ENCODE assay signal across 22 cellular contexts in genomic region chr1:3762873-3763228, GRCh38. TPM values are rescaled to one million over a fixed set of nuclear protein-coding genes. Genes with fewer than 3 reads are reported as not detected.
DNase-seq lines count a peak whose midpoint lies in the region; ATAC-seq, FAIRE-seq and TF ChIP-seq lines count a peak whose summit lies in the region.
"Had no signal": no experiment of that assay in that cellular context is flagged by ENCODE, and none has a peak within 500 bp of the region (broad histone marks: within the 10 kb centered on the region; RNA-seq: fewer than 3 reads in every experiment).

No MANE protein-coding gene starts in this region.

- no peak overlapping the region for H3K27ac Mint-ChIP-seq in stimulated activated naive CD8-positive, alpha-beta T cell treated with anti-CD3 and anti-CD28 coated beads, Interleukin-15, amount 100 ng/mL, for 72 hours
- H3K27ac Mint-ChIP-seq: CD8-positive, alpha-beta T cell had no signal

- H4K8ac ChIP-seq in H1 (ENCODE audit: extremely low read depth, insufficient read depth, low read length) = peak overlapping the region; percentile 68

- H2BK12ac ChIP-seq in H1 (ENCODE audit: low read depth, low read length) = no peak overlapping the region

- H3K27me3 ChIP-seq in H1 (replicated peaks in 1 of 4; ENCODE audit: control insufficient read depth in 3 of 4, extremely low read depth in 1 of 4, insufficient read depth in 3 of 4, low read length in 3 of 4) (peaks cover 0 to 2% (median 0%) of the 10 kb centered on the region in 4 experiments; a peak in 2 of 7 replicates), osteoblast (ENCODE audit: insufficient read depth, low read length) (peaks cover 9% of the 10 kb centered on the region)

- H4K20me1 ChIP-seq in H1 (replicated peaks in 1 of 2; ENCODE audit: control insufficient read depth in 1 of 2, insufficient read depth in 2 of 2, low read length in 2 of 2) (no peaks in the 10 kb centered on the region), osteoblast (ENCODE audit: insufficient read depth, low read length) (no peaks in the 10 kb centered on the region)
- H4K20me1 ChIP-seq: BLaER1 treated with 17β-estradiol and CSF1 and Interleukin-3, amounts not matched to agents 10 nM and 100 nM had no signal

- H2BK15ac ChIP-seq in H1 (ENCODE audit: low read length) = no peak overlapping the region

- no peak overlapping the region for H4K5ac ChIP-seq in H1 (ENCODE audit: insufficient read length, low read depth, low read length)

- no peak overlapping the region for H2AFZ ChIP-seq in H1 (ENCODE audit: low read length)
- H2AFZ ChIP-seq in osteoblast (ENCODE audit: low read length) = no peak overlapping the region

- peaks cover 3 to 7% of the 10 kb centered on the region in 2 experiments; a peak in 1 of 4 replicates for H3K9me3 ChIP-seq in H1 (ENCODE audit: insufficient read depth in 2 of 2, low read depth in 1 of 2, low read length in 1 of 2)
- no peaks in the 10 kb centered on the region for H3K9me3 ChIP-seq in osteoblast (ENCODE audit: low read depth, low read length)

- no peak overlapping the region for H3K4me3 ChIP-seq in H1 (ENCODE audit: extremely low read depth in 1 of 4, insufficient read depth in 2 of 4, low read depth in 3 of 4, low read length in 4 of 4)
- no peak overlapping the region for H3K4me3 ChIP-seq in osteoblast (ENCODE audit: insufficient read depth, low read length)
- H3K4me3 ChIP-seq: BLaER1 treated with 17β-estradiol and CSF1 and Interleukin-3, amounts not matched to agents 10 nM and 100 nM; GM12878; HAP-1; K562 had no signal

- CTCF ChIA-PET in H1 (lab: Charles Lee; ENCODE audit: partially characterized antibody) = no interaction called here

- DNase-seq in stimulated activated naive CD8-positive, alpha-beta T cell treated with anti-CD3 and anti-CD28 coated beads, Interleukin-15, amount 100 ng/mL, for 72 hours = no peak
- DNase-seq in stimulated activated naive CD8-positive, alpha-beta T cell treated with anti-CD3 and anti-CD28 coated beads, Interleukin-15, Interleukin-2, amounts not matched to agents 100 U/mL and 50 U/mL, for 24 hours = no peak
- DNase-seq in H1 (ENCODE audit: low read depth in 1 of 2, low spot score in 2 of 2) = no peak
- DNase-seq in osteoblast (ENCODE audit: insufficient read length, low spot score, missing footprints) = peak; percentile 61
- DNase-seq in GM13977 (ENCODE audit: low spot score) = no peak
- no peak for DNase-seq in activated effector memory CD4-positive, alpha-beta T cell treated with Interleukin-2 at 50 U/mL for 16 hours
- DNase-seq in NCI-H128 (lab: John Stamatoyannopoulos, UW; ENCODE audit: unreplicated experiment) = no peak
- DNase-seq: 8988T; Calu3; CD8-positive, alpha-beta T cell; DMS79 treated with DMSO at 0.1 percent for 48 hours; GOT3 had no signal

- TF ChIP-seq POLR2A in H1 (IDR thresholded peaks at IDR 0.05; ENCODE audit: control extremely low read depth in 1 of 2, low read depth in 2 of 2, low read length in 2 of 2) = no peak

- H2AK5ac ChIP-seq in H1 (ENCODE audit: low read depth, low read length) = no peak overlapping the region

- H3K79me1 ChIP-seq in H1 (ENCODE audit: low read depth, low read length) = no peaks in the 10 kb centered on the region

- in situ Hi-C loops in GM13977 (cut with MboI; ENCODE audit: low pct_unique_long_range_greater_than_20kb, low sequenced_read_pairs, unreplicated experiment) = no loop called here

- H3K4ac ChIP-seq in H1 (replicated peaks; ENCODE audit: insufficient read length, low read depth, low read length) = no peak overlapping the region

- ATAC-seq in stimulated activated naive CD8-positive, alpha-beta T cell treated with anti-CD3 and anti-CD28 coated beads, Interleukin-15, amount 100 ng/mL, for 72 hours = peak; percentile 45
- no peak for ATAC-seq in stimulated activated naive CD8-positive, alpha-beta T cell treated with anti-CD3 and anti-CD28 coated beads, Interleukin-15, Interleukin-2, amounts not matched to agents 100 U/mL and 50 U/mL, for 24 hours
- no peak for ATAC-seq in GM21515 (IDR thresholded peaks at IDR 0.05; ENCODE audit: unreplicated experiment)
- ATAC-seq: CD8-positive, alpha-beta T cell; GM12878; K562 had no signal

- no peak overlapping the region for H3K4me3 Mint-ChIP-seq in stimulated activated naive CD8-positive, alpha-beta T cell treated with anti-CD3 and anti-CD28 coated beads, Interleukin-15, amount 100 ng/mL, for 72 hours
- H3K4me3 Mint-ChIP-seq: CD8-positive, alpha-beta T cell had no signal

- no peaks in the 10 kb centered on the region for H3K9me3 Mint-ChIP-seq in stimulated activated naive CD8-positive, alpha-beta T cell treated with anti-CD3 and anti-CD28 coated beads, Interleukin-15, amount 100 ng/mL, for 72 hours

- H4K91ac ChIP-seq in H1 (replicated peaks; ENCODE audit: insufficient read length, low read length) = no peak overlapping the region

- H3K56ac ChIP-seq in H1 (replicated peaks; ENCODE audit: insufficient read length, low read depth, low read length) = no peak overlapping the region

- POLR2A ChIA-PET in H1 (lab: Charles Lee; ENCODE audit: partially characterized antibody) = interaction anchor here (1.0 kb wide), 1 partner anchor 33 kb away, joined by 3 read pairs; the partner anchor contains the start of gene LRRC47

- no peaks in the 10 kb centered on the region for H3K23me2 ChIP-seq in H1 (ENCODE audit: low read depth, low read length)

- TF ChIP-seq EP300 in H1 (IDR thresholded peaks at IDR 0.05; ENCODE audit: borderline replicate concordance in 1 of 2, low read depth in 2 of 2, low read length in 2 of 2) = no peak

- H3K4me2 ChIP-seq in H1 (ENCODE audit: insufficient read depth in 1 of 2, low read depth in 2 of 2, low read length in 2 of 2) (no peak overlapping the region), osteoblast (ENCODE audit: insufficient read depth, low read length) (no peak overlapping the region)

- H3K4me1 Mint-ChIP-seq in stimulated activated naive CD8-positive, alpha-beta T cell treated with anti-CD3 and anti-CD28 coated beads, Interleukin-15, amount 100 ng/mL, for 72 hours = no peaks in the 10 kb centered on the region

- no peak for TF ChIP-seq CTCF in H1 (IDR thresholded peaks at IDR 0.05; ENCODE audit: control extremely low read depth in 1 of 3, insufficient read depth in 1 of 3, low read depth in 1 of 3, low read length in 3 of 3)
- no peak for TF ChIP-seq CTCF in osteoblast (IDR thresholded peaks at IDR 0.05; ENCODE audit: extremely low read depth, low read depth, low read length)
- no peak for TF ChIP-seq CTCF in GM13977 (IDR thresholded peaks at IDR 0.05; ENCODE audit: extremely low read depth, insufficient read depth, missing control alignments)

- H3K27ac ChIP-seq in H1 (ENCODE audit: low read depth, low read length) (no peak overlapping the region), osteoblast (ENCODE audit: low read depth, low read length) (no peak overlapping the region)
- H3K27ac ChIP-seq: BLaER1 treated with 17β-estradiol and CSF1 and Interleukin-3, amounts not matched to agents 10 nM and 100 nM had no signal

- no peak overlapping the region for H3K18ac ChIP-seq in H1 (ENCODE audit: extremely low read depth, low read length)

- FAIRE-seq in H1 (lab: Jason Lieb, UNC) = no peak
- FAIRE-seq: GM12878, GM18507, K562 had no signal

- no peak overlapping the region for H3K14ac ChIP-seq in H1 (ENCODE audit: insufficient read length)

- H3K4me1 ChIP-seq in H1 (replicated peaks in 1 of 4; ENCODE audit: control insufficient read depth in 3 of 4, insufficient read depth in 4 of 4, low read length in 3 of 4) (no peaks in the 10 kb centered on the region), osteoblast (ENCODE audit: insufficient read depth, low read length) (no peaks in the 10 kb centered on the region)
- H3K4me1 ChIP-seq: HAP-1 had no signal

- no peak overlapping the region for H2BK5ac ChIP-seq in H1 (ENCODE audit: low read depth, low read length)

- no peaks in the 10 kb centered on the region for H3K79me2 ChIP-seq in H1 (ENCODE audit: control insufficient read depth in 1 of 2, insufficient read depth in 2 of 2, low read length in 2 of 2)
- no peaks in the 10 kb centered on the region for H3K79me2 ChIP-seq in osteoblast (ENCODE audit: insufficient read depth, low read length)

- WGBS in H1 (ENCODE audit: extremely low coverage in 1 of 2, insufficient coverage in 1 of 2, insufficient read length in 1 of 2, insufficient replicate concordance in 2 of 2, low coverage in 1 of 2, low lambda C conversion rate in 2 of 2, missing lambda C conversion rate in 1 of 2), 2 experiments = 91% methylated on average over 11 of the region's 12 CpGs; no CpG with 5 or more reads in 1 of the 2 experiments

- H2BK20ac ChIP-seq in H1 (ENCODE audit: low read length) = no peak overlapping the region

- H3K36me3 ChIP-seq in H1 (ENCODE audit: control insufficient read depth in 2 of 4, insufficient read depth in 4 of 4, low read length in 3 of 4) (no peaks in the 10 kb centered on the region), osteoblast (ENCODE audit: insufficient read depth, low read length) (no peaks in the 10 kb centered on the region)
- H3K36me3 ChIP-seq: BLaER1 treated with 17β-estradiol and CSF1 and Interleukin-3, amounts not matched to agents 10 nM and 100 nM; HAP-1 had no signal

- no peak overlapping the region for H2BK120ac ChIP-seq in H1 (replicated peaks; ENCODE audit: low read depth, low read length)

- no peak for TF ChIP-seq RAD21 in H1 (IDR thresholded peaks at IDR 0.05 in 1 of 2, conservative IDR thresholded peaks at IDR 0.05 in 1 of 2; ENCODE audit: low read depth in 2 of 2, low read length in 2 of 2)

- no peak overlapping the region for H3K23ac ChIP-seq in H1 (ENCODE audit: insufficient read length)

- peaks cover 25% of the 10 kb centered on the region for H3K27me3 Mint-ChIP-seq in stimulated activated naive CD8-positive, alpha-beta T cell treated with anti-CD3 and anti-CD28 coated beads, Interleukin-15, amount 100 ng/mL, for 72 hours

- no peak overlapping the region for H3K9ac ChIP-seq in H1 (replicated peaks in 1 of 4; ENCODE audit: extremely low read depth in 1 of 4, low read depth in 3 of 4, low read length in 3 of 4)
- H3K9ac ChIP-seq: BLaER1 treated with 17β-estradiol and CSF1 and Interleukin-3, amounts not matched to agents 10 nM and 100 nM had no signal

RNA-seq across cellular contexts. Expression of gene SMIM1, which starts 9.7 kb away (rescaled TPM):
- 6.1 and 7.7 TPM in 2 replicates for total RNA-seq in H1 (2021; fragmentation: NEBNext Ultra II Directional; extraction: Animal tissue kit (Norgen Biotek cat#: 25700))
- 9.7 and 12.1 TPM in 2 replicates for polyA plus RNA-seq in H1 (2011; rRNA removed)
- polyA plus RNA-seq in H1 (2011; cell fraction: cytosol; rRNA removed) = 6.3 TPM
- polyA plus RNA-seq in H1 (2011; cell fraction: nucleus; rRNA removed) = 4.4 TPM
- 2.5 to 6.1 TPM (median 4.8 TPM) in 3 of 4 replicates, not detected in the other for polyA plus RNA-seq in H1 (2012, experiment 1 of 2)
- polyA plus RNA-seq in H1 (2012, experiment 2 of 2) = 8.5 TPM
- polyA plus RNA-seq in H1 (2013, experiment 1 of 2) = 4.4 TPM
- 4.2 TPM for polyA plus RNA-seq in H1 (2013, experiment 2 of 2)
- 0.60 TPM in 1 of 2 replicates, not detected in the other for polyA minus RNA-seq in H1 (2011; rRNA and poly(A)+ RNA removed)
- polyA minus RNA-seq in H1 (2011; cell fraction: cytosol; rRNA and poly(A)+ RNA removed) = 18.3 TPM
- 9.5 TPM for polyA minus RNA-seq in H1 (2011; cell fraction: nucleus; rRNA and poly(A)+ RNA removed)
- total RNA-seq in osteoblast = not detected in 2 replicates
- total RNA-seq: GM12878, HT-29 had no signal

RNA-seq across cellular contexts. Expression of gene CCDC27, which starts 10.6 kb away (rescaled TPM):
- total RNA-seq in H1 (2021; fragmentation: NEBNext Ultra II Directional; extraction: Animal tissue kit (Norgen Biotek cat#: 25700)) = not detected in 2 replicates
- polyA plus RNA-seq in H1 (2011; rRNA removed) = 0.15 and 0.17 TPM in 2 replicates
- polyA plus RNA-seq in H1 (2011; cell fraction: cytosol; rRNA removed) = 0.12 TPM
- polyA plus RNA-seq in H1 (2011; cell fraction: nucleus; rRNA removed) = 0.26 TPM
- 0.08 to 0.36 TPM (median 0.20 TPM) in 4 replicates for polyA plus RNA-seq in H1 (2012, experiment 1 of 2)
- polyA plus RNA-seq in H1 (2012, experiment 2 of 2) = not detected
- polyA plus RNA-seq in H1 (2013, experiment 1 of 2) = 0.04 TPM
- 0.06 TPM for polyA plus RNA-seq in H1 (2013, experiment 2 of 2)
- 0.12 and 0.25 TPM in 2 replicates for polyA minus RNA-seq in H1 (2011; rRNA and poly(A)+ RNA removed)
- not detected for polyA minus RNA-seq in H1 (2011; cell fraction: cytosol; rRNA and poly(A)+ RNA removed)
- 0.20 TPM for polyA minus RNA-seq in H1 (2011; cell fraction: nucleus; rRNA and poly(A)+ RNA removed)
- total RNA-seq in osteoblast = not detected in 2 replicates
- total RNA-seq: A673; Calu3; CD8-positive, alpha-beta T cell; G401; GM12878; HT-29 had no signal
- polyA plus RNA-seq: AG04450 had no signal

RNA-seq across cellular contexts. Expression of gene LRRC47, which starts 33.4 kb away (rescaled TPM):
- total RNA-seq in H1 (2021; fragmentation: NEBNext Ultra II Directional; extraction: Animal tissue kit (Norgen Biotek cat#: 25700)) = 82.4 and 82.5 TPM in 2 replicates
- polyA plus RNA-seq in H1 (2011; rRNA removed) = 38.3 and 47.1 TPM in 2 replicates
- polyA plus RNA-seq in H1 (2011; cell fraction: cytosol; rRNA removed) = 43.1 TPM
- 36.4 TPM for polyA plus RNA-seq in H1 (2011; cell fraction: nucleus; rRNA removed)
- polyA plus RNA-seq in H1 (2012, experiment 1 of 2) = 46.2 to 49.1 TPM (median 47.6 TPM) in 4 replicates
- 29.4 TPM for polyA plus RNA-seq in H1 (2012, experiment 2 of 2)
- polyA plus RNA-seq in H1 (2013, experiment 1 of 2) = 33.3 TPM
- polyA plus RNA-seq in H1 (2013, experiment 2 of 2) = 31.7 TPM
- 15.4 and 15.8 TPM in 2 replicates for polyA minus RNA-seq in H1 (2011; rRNA and poly(A)+ RNA removed)
- polyA minus RNA-seq in H1 (2011; cell fraction: cytosol; rRNA and poly(A)+ RNA removed) = 27.0 TPM
- 21.5 TPM for polyA minus RNA-seq in H1 (2011; cell fraction: nucleus; rRNA and poly(A)+ RNA removed)
- 24.5 and 30.0 TPM in 2 replicates for total RNA-seq in osteoblast
